ENCODE assay signal across 19 cellular contexts in genomic region chr4:176885224-176885623, GRCh38.
A peak's percentile ranks its signal among the peaks of the same experiment; 100 is the strongest.
DNase-seq lines count a peak whose midpoint lies in the region; ATAC-seq, FAIRE-seq and TF ChIP-seq lines count a peak whose summit lies in the region.
"Had no signal": no experiment of that assay in that cellular context is flagged by ENCODE, and none has a peak within 500 bp of the region (broad histone marks: within the 10 kb centered on the region; RNA-seq: fewer than 3 reads in every experiment).

No MANE protein-coding gene starts in this region.

- H3K4me1 Mint-ChIP-seq in stimulated activated naive CD8-positive, alpha-beta T cell treated with anti-CD3 and anti-CD28 coated beads, Interleukin-15, amount 100 ng/mL, for 72 hours, result no peaks in the 10 kb centered on the region

- peak overlapping the region; percentile 71; the same call in 1 of the 2 replicates for H3K27ac ChIP-seq in Panc1 (ENCODE audit: low read length)
- H3K27ac ChIP-seq in suprapubic skin, result no peak overlapping the region
- H3K27ac ChIP-seq: KMS-11 had no signal

- POLR2A ChIA-PET in Panc1 (lab: Charles Lee), result no interaction called here

- H3K4me3 Mint-ChIP-seq in stimulated activated naive CD8-positive, alpha-beta T cell treated with anti-CD3 and anti-CD28 coated beads, Interleukin-15, amount 100 ng/mL, for 72 hours, result no peak overlapping the region

- no peak for FAIRE-seq in bronchial epithelial cell (lab: Jason Lieb, UNC)
- FAIRE-seq: H1, HepG2 had no signal

- TF ChIP-seq POLR2A in suprapubic skin (IDR thresholded peaks at IDR 0.05), result no peak

- TF ChIP-seq CTCF in Panc1 (IDR thresholded peaks at IDR 0.05) (no peak), bronchial epithelial cell (IDR thresholded peaks at IDR 0.05; ENCODE audit: insufficient read depth, low read length, severe bottlenecking) (no peak), suprapubic skin (IDR thresholded peaks at IDR 0.05) (no peak)

- no peaks in the 10 kb centered on the region for H3K27me3 Mint-ChIP-seq in stimulated activated naive CD8-positive, alpha-beta T cell treated with anti-CD3 and anti-CD28 coated beads, Interleukin-15, amount 100 ng/mL, for 72 hours

- TF ChIP-seq EP300 in suprapubic skin (IDR thresholded peaks at IDR 0.05), result no peak

- BruUV-seq in Panc1 (replicated peaks; lab: Mats Ljungman, UMichigan), result no TSS peak

- CTCF ChIA-PET in Panc1 (lab: Charles Lee), result no interaction called here

- H3K4me1 ChIP-seq in Panc1 (ENCODE audit: control insufficient read depth, insufficient read depth, low read length) (peaks cover 11% of the 10 kb centered on the region; the same call in 1 of the 2 replicates), suprapubic skin (no peaks in the 10 kb centered on the region)

- in situ Hi-C loops in Panc1 (cut with HindIII; ENCODE audit: low pct_unique_long_range_greater_than_20kb, low sequenced_read_pairs), result no loop called here

- no peaks in the 10 kb centered on the region for H3K27me3 ChIP-seq in Panc1 (ENCODE audit: control insufficient read depth, insufficient read depth, low read length)
- H3K27me3 ChIP-seq in bronchial epithelial cell (ENCODE audit: control insufficient read depth, insufficient read depth, low read length), result no peaks in the 10 kb centered on the region
- no peaks in the 10 kb centered on the region for H3K27me3 ChIP-seq in suprapubic skin

- H3K9me3 ChIP-seq in Panc1 (ENCODE audit: control insufficient read depth, insufficient read depth, low read depth, low read length), result no peaks in the 10 kb centered on the region; the same call in 1 of the 2 replicates
- H3K9me3 ChIP-seq in suprapubic skin, result no peaks in the 10 kb centered on the region

- H3K36me3 ChIP-seq in Panc1 (ENCODE audit: control insufficient read depth, insufficient read depth, low read length), result no peaks in the 10 kb centered on the region
- H3K36me3 ChIP-seq in bronchial epithelial cell (ENCODE audit: control insufficient read depth, insufficient read depth, low read length), result no peaks in the 10 kb centered on the region
- H3K36me3 ChIP-seq in suprapubic skin, result no peaks in the 10 kb centered on the region

- H3K27ac Mint-ChIP-seq in stimulated activated naive CD8-positive, alpha-beta T cell treated with anti-CD3 and anti-CD28 coated beads, Interleukin-15, amount 100 ng/mL, for 72 hours, result no peak overlapping the region

- no peak for ATAC-seq in Panc1
- ATAC-seq in stimulated activated naive CD8-positive, alpha-beta T cell treated with anti-CD3 and anti-CD28 coated beads, Interleukin-15, amount 100 ng/mL, for 72 hours, result no peak
- ATAC-seq: HepG2 had no signal

- DNase-seq in EH (ENCODE audit: low read depth) (peak; percentile 6), Panc1 (ENCODE audit: low read depth, low spot score) (no peak), bronchial epithelial cell (ENCODE audit: low read depth) (peak; percentile 41), iris pigment epithelial cell (ENCODE audit: low read depth) (peak; percentile 12), suprapubic skin (ENCODE audit: low spot score in 2 of 2) (no peak), glomerular visceral epithelial cell (ENCODE audit: extremely low spot score) (no peak)
- no peak for DNase-seq in stimulated activated naive CD4-positive, alpha-beta T cell (lab: John Stamatoyannopoulos, UW)
- no peak for DNase-seq in stimulated activated naive CD8-positive, alpha-beta T cell treated with anti-CD3 and anti-CD28 coated beads, Interleukin-15, amount 100 ng/mL, for 72 hours
- DNase-seq: C1 segment of cervical spinal cord, DMS 273 treated with DMSO at 0.1 percent for 48 hours, NCI-H1092, NCI-H146, NCI-H2081 treated with DMSO at 0.1 percent for 48 hours, NCI-H510A, NCI-H774, Right ventricle myocardium superior had no signal

- H3K9me3 Mint-ChIP-seq in stimulated activated naive CD8-positive, alpha-beta T cell treated with anti-CD3 and anti-CD28 coated beads, Interleukin-15, amount 100 ng/mL, for 72 hours, result peaks cover 0 to 3% of the 10 kb centered on the region in 2 donors

- intact Hi-C loops in Panc1 (cut with micrococcal nuclease; ENCODE audit: unreplicated experiment), result no loop called here

- WGBS in suprapubic skin, result 84% methylated on average over 2 of the region's 2 CpGs

- H3K4me3 ChIP-seq in Panc1 (ENCODE audit: low read depth in 2 of 2, low read length in 2 of 2), result no peak overlapping the region
- no peak overlapping the region for H3K4me3 ChIP-seq in bronchial epithelial cell (ENCODE audit: low read depth, low read length)
- H3K4me3 ChIP-seq in suprapubic skin, result no peak overlapping the region

Comparison
In these comparisons a context has a peak if more than half of its experiments do, and no peak if none do; other contexts are left out.
1. DNase-seq: peak in EH (single experiment), bronchial epithelial cell (single experiment) and iris pigment epithelial cell (single experiment); none in Panc1 (single experiment), suprapubic skin (0 of 2), glomerular visceral epithelial cell (single experiment), stimulated activated naive CD4-positive, alpha-beta T cell (0 of 6) and stimulated activated naive CD8-positive, alpha-beta T cell treated with anti-CD3 and anti-CD28 coated beads, Interleukin-15, amount 100 ng/mL, for 72 hours (0 of 2).